Comparison of ENCODE assay signal across 1 cellular context in genomic region chrX:124042042-124042441, GRCh38.
TF ChIP-seq lines count a peak whose summit lies in the region.

No MANE protein-coding gene starts in this region.

TF ChIP-seq in SK-N-SH treated with all-trans-retinoic acid at 6 μM for 48 hours, 23 proteins besides CTCF, POLR2A, EP300 and RAD21 (continued from another document):
- no peak for TF ChIP-seq POU6F1 (CRISPR knock-in tag; IDR thresholded peaks at IDR 0.05; ENCODE audit: borderline replicate concordance, low read depth)
- no peak for TF ChIP-seq TOX (CRISPR knock-in tag; IDR thresholded peaks at IDR 0.05; ENCODE audit: borderline replicate concordance)
- no peak for TF ChIP-seq OSR1 (CRISPR knock-in tag; IDR thresholded peaks at IDR 0.05)
- no peak for TF ChIP-seq ZNF8 (CRISPR knock-in tag; IDR thresholded peaks at IDR 0.05)
- no peak for TF ChIP-seq ZNF565 (CRISPR knock-in tag; conservative IDR thresholded peaks at IDR 0.05; ENCODE audit: low read depth)
- TF ChIP-seq ZFP30 (CRISPR knock-in tag; IDR thresholded peaks at IDR 0.05) = no peak
- TF ChIP-seq ISL1 (CRISPR knock-in tag; IDR thresholded peaks at IDR 0.05) = peak; percentile 89
